Comparison of ENCODE assay signal across 8 cellular contexts in the genomic region with DNA sequence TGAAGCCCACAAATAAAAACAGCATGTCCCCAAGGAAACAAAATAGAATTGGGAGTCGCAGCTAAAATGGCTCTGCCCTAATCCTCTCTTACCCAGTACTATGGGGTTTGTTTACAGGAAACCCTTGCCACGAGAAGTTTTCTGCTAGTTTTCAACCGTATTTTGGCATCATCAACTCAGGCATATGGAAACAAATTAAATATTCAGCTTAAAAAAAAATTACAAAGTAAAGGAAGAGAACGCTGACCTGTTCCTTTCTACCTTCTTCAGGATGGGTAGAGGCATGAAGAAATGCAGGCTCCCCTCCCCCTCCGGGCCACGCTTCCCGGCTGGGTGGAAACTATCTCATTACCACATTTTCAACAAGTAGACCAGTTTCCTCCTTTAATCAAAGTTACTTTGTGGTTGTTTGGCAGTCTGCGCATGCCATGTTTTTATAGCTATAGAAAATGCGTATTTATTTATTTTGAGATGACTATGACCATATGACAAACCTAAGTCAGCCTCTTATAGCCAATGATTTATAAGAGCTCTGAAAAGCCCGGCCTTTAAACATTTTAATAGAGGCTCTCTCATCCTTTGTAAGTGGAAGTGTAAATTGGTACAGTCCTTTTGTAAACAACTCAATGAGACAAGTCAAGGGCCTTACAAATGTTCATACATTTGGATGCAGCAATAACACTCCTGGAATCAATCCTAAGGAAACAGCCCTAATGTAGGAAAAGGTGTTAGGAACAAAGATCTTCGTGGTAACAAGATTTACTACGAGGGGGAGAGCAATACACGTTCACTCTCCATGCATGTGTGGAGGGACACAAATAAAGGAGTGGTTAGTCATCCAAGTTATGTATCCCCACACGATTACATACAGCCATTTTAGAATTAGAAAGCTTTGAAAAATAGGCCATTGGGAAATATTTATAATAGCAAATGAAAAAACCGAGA. TPM values are rescaled to one million over a fixed set of nuclear protein-coding genes. Genes with fewer than 3 reads are reported as not detected.
DNase-seq lines count a peak whose midpoint lies in the region; ATAC-seq, FAIRE-seq and TF ChIP-seq lines count a peak whose summit lies in the region.

No MANE protein-coding gene starts in this region.

- H3K27me3 ChIP-seq in HUES48 (ENCODE audit: control insufficient read depth, insufficient read depth, low read length), result no peaks in the 10 kb centered on the region
- H3K27me3 ChIP-seq in liver (ENCODE audit: control insufficient read depth in 4 of 4, insufficient read depth in 4 of 4, low read length in 3 of 4), result no peaks in the 10 kb centered on the region

- H3K4me3 ChIP-seq in HUES48 (ENCODE audit: low read depth, low read length), result peak overlapping the region; percentile 33; the same call in 1 of the 2 replicates
- no peak overlapping the region for H3K4me3 ChIP-seq in liver (ENCODE audit: low read depth in 1 of 3, low read length in 3 of 3)

- H3K4me1 ChIP-seq in HUES48 (ENCODE audit: control insufficient read depth, insufficient read depth, low read length) (peaks cover 41% of the 10 kb centered on the region), liver (ENCODE audit: control insufficient read depth in 4 of 4, insufficient read depth in 4 of 4, low read length in 3 of 4) (peaks cover 0 to 3% (median 0%) of the 10 kb centered on the region in 4 donors)

- H3K27ac Mint-ChIP-seq in activated naive CD4-positive, alpha-beta T cell treated with anti-CD3 and anti-CD28 coated beads, Interleukin-2, amount 50 U/mL, for 24 hours, result peak overlapping the region; percentile 98

- no peak for ATAC-seq in GM19328 (IDR thresholded peaks at IDR 0.05; ENCODE audit: unreplicated experiment)

- no peak for TF ChIP-seq RAD21 in liver (IDR thresholded peaks at IDR 0.05)

- H3K4me3 Mint-ChIP-seq in activated naive CD4-positive, alpha-beta T cell treated with anti-CD3 and anti-CD28 coated beads, Interleukin-2, amount 50 U/mL, for 24 hours, result peak overlapping the region; percentile 87

- H3K9me3 ChIP-seq in HUES48 (ENCODE audit: control insufficient read depth, insufficient read depth, low read length) (no peaks in the 10 kb centered on the region), liver (ENCODE audit: control insufficient read depth in 4 of 4, low read length in 3 of 4) (no peaks in the 10 kb centered on the region)

- H3K27ac ChIP-seq in HUES48 (ENCODE audit: low read depth, low read length), result peak overlapping the region; percentile 85
- H3K27ac ChIP-seq in liver (ENCODE audit: low read depth in 1 of 2, low read length in 2 of 2), result peak overlapping the region; percentile 43 to 66

- FAIRE-seq in G401.6 (lab: Jason Lieb, UNC), result peak; percentile 95

- no peaks in the 10 kb centered on the region for H3K9me3 Mint-ChIP-seq in activated naive CD4-positive, alpha-beta T cell treated with anti-CD3 and anti-CD28 coated beads, Interleukin-2, amount 50 U/mL, for 24 hours

- H3K36me3 Mint-ChIP-seq in activated naive CD4-positive, alpha-beta T cell treated with anti-CD3 and anti-CD28 coated beads, Interleukin-2, amount 50 U/mL, for 24 hours, result peaks cover 4% of the 10 kb centered on the region

- H3K4me1 Mint-ChIP-seq in activated naive CD4-positive, alpha-beta T cell treated with anti-CD3 and anti-CD28 coated beads, Interleukin-2, amount 50 U/mL, for 24 hours, result peaks cover 47% of the 10 kb centered on the region

- peak overlapping the region; percentile 46 for H3K9ac ChIP-seq in HUES48 (ENCODE audit: low read depth, low read length)
- H3K9ac ChIP-seq in liver (ENCODE audit: low read depth in 1 of 2, low read length in 2 of 2), result peak overlapping the region in 1 of 2 donors; percentile 64

- DNase-seq in SHP77 treated with DMSO at 0.1 percent for 48 hours (lab: John Stamatoyannopoulos, UW), result peak; percentile 80
- DNase-seq in stimulated activated CD8-positive, alpha-beta memory T cell treated with anti-CD3 and anti-CD28 coated beads, Interleukin-15, amount 100 ng/mL, for 24 hours (ENCODE audit: low read depth), result peak; percentile 18
- DNase-seq in putamen (ENCODE audit: low spot score), result no peak

- 63% methylated on average over 15 of the region's 15 CpGs for WGBS in liver

- H3K27me3 Mint-ChIP-seq in activated naive CD4-positive, alpha-beta T cell treated with anti-CD3 and anti-CD28 coated beads, Interleukin-2, amount 50 U/mL, for 24 hours, result no peaks in the 10 kb centered on the region

- no peak for TF ChIP-seq CTCF in liver (IDR thresholded peaks at IDR 0.05; ENCODE audit: low read depth, low read length, missing input control)

- H3K36me3 ChIP-seq in HUES48 (ENCODE audit: control insufficient read depth, insufficient read depth, low read length), result no peaks in the 10 kb centered on the region
- H3K36me3 ChIP-seq in liver (ENCODE audit: control insufficient read depth in 4 of 4, insufficient read depth in 3 of 4, low read depth in 1 of 4, low read length in 3 of 4), result no peaks in the 10 kb centered on the region

TF ChIP-seq in liver, 16 proteins besides CTCF, POLR2A, EP300 and RAD21:
- peak; percentile 65 for TF ChIP-seq YY1 (IDR thresholded peaks at IDR 0.05)
- TF ChIP-seq, protein P1, sequence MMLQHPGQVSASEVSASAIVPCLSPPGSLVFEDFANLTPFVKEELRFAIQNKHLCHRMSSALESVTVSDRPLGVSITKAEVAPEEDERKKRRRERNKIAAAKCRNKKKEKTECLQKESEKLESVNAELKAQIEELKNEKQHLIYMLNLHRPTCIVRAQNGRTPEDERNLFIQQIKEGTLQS (IDR thresholded peaks at IDR 0.05), result no peak

RNA-seq across cellular contexts. Expression of gene ZNF217, which starts 16.1 kb away (rescaled TPM):
- total RNA-seq in liver, result 10 to 100 TPM; 14.9 to 16.3 TPM
- 1 to 10 TPM; 4.2 to 7.6 TPM for polyA plus RNA-seq in liver
